Comparison of ENCODE assay signal across 19 cellular contexts in genomic region chr5:104977530-104977929, GRCh38.
DNase-seq lines count a peak whose midpoint lies in the region; ATAC-seq and TF ChIP-seq lines count a peak whose summit lies in the region.
"Had no signal": no experiment of that assay in that cellular context is flagged by ENCODE, and none has a peak within 500 bp of the region (broad histone marks: within the 10 kb centered on the region; RNA-seq: fewer than 3 reads in every experiment).

No MANE protein-coding gene starts in this region.

- no peaks in the 10 kb centered on the region for H3F3A ChIP-seq in GM23338 (replicated peaks; ENCODE audit: low read depth)

- H2AFZ ChIP-seq in GM23338 (peak overlapping the region; percentile 66; the same call in 1 of the 2 replicates), hepatocyte (no peak overlapping the region)

- H3K27me3 Mint-ChIP-seq in GM23338 (ENCODE audit: insufficient read depth, low read depth, poor library complexity) = no peaks in the 10 kb centered on the region
- H3K27me3 Mint-ChIP-seq in stimulated activated naive CD8-positive, alpha-beta T cell treated with anti-CD3 and anti-CD28 coated beads, Interleukin-15, amount 100 ng/mL, for 72 hours = no peaks in the 10 kb centered on the region
- H3K27me3 Mint-ChIP-seq: CD4-positive, CD25-positive, alpha-beta regulatory T cell; effector memory CD8-positive, alpha-beta T cell; memory B cell had no signal

- H3K36me3 ChIP-seq in GM23338 (ENCODE audit: insufficient read depth) = no peaks in the 10 kb centered on the region
- H3K36me3 ChIP-seq in hepatocyte (replicated peaks; ENCODE audit: insufficient read depth, low read depth) = no peaks in the 10 kb centered on the region
- H3K36me3 ChIP-seq: esophagus squamous epithelium, upper lobe of left lung had no signal

- DNase-seq in GM23338 (ENCODE audit: low spot score) = no peak
- peak; percentile 12 for DNase-seq in NCI-H1436 (lab: John Stamatoyannopoulos, UW)
- DNase-seq in NCI-H748 (lab: John Stamatoyannopoulos, UW; ENCODE audit: unreplicated experiment) = peak; percentile 81
- peak; percentile 22 for DNase-seq in hepatocyte (ENCODE audit: low spot score)
- DNase-seq in effector CD4-positive, alpha-beta T cell = no peak
- no peak for DNase-seq in HEK293T (ENCODE audit: extremely low spot score)
- DNase-seq in stimulated activated naive CD8-positive, alpha-beta T cell treated with anti-CD3 and anti-CD28 coated beads, Interleukin-15, amount 100 ng/mL, for 72 hours = no peak
- DNase-seq: activated CD4-positive, alpha-beta T cell treated with anti-CD3 and anti-CD28 coated beads, Interleukin-2, amount 50 U/mL, for 1 hour; activated naive CD4-positive, alpha-beta T cell treated with anti-CD3 and anti-CD28 coated beads, Interleukin-2, amount 50 U/mL, for 16 hours; CD4-positive, CD25-positive, alpha-beta regulatory T cell; effector memory CD8-positive, alpha-beta T cell; esophagus squamous epithelium; GOT3; IMR-90; T-helper 9 cell; upper lobe of left lung had no signal

- TF ChIP-seq CTCF in GM23338 (conservative IDR thresholded peaks at IDR 0.05; ENCODE audit: low read depth in 2 of 2) (no peak), hepatocyte (IDR thresholded peaks at IDR 0.05; ENCODE audit: poor library complexity) (no peak)

- no peak overlapping the region for H3K27ac Mint-ChIP-seq in GM23338
- no peak overlapping the region for H3K27ac Mint-ChIP-seq in stimulated activated naive CD8-positive, alpha-beta T cell treated with anti-CD3 and anti-CD28 coated beads, Interleukin-15, amount 100 ng/mL, for 72 hours
- H3K27ac Mint-ChIP-seq: activated T-helper 1 cell treated with anti-CD3 and anti-CD28 coated beads, Interleukin-12 subunit alpha, Interleukin-12 subunit beta, Interleukin-2, Interleukin-4 antibody, amounts not matched to agents 30 ng/mL and 10 ng/mL and 1 ng/mL, durations not matched to agents 14 hours and 24 hours and 36 hours; CD4-positive, CD25-positive, alpha-beta regulatory T cell; effector memory CD8-positive, alpha-beta T cell; memory B cell had no signal

- CTCF ChIA-PET in HEK293T (lab: Yijun Ruan, JAX) = no interaction called here

- 37% methylated on average over 2 of the region's 2 CpGs for WGBS in hepatocyte (ENCODE audit: low lambda C conversion rate, missing lambda C conversion rate)

- ATAC-seq in GM23338 = no peak
- ATAC-seq in GM21786 (IDR thresholded peaks at IDR 0.05; ENCODE audit: unreplicated experiment) = no peak
- ATAC-seq in stimulated activated naive CD8-positive, alpha-beta T cell treated with anti-CD3 and anti-CD28 coated beads, Interleukin-15, amount 100 ng/mL, for 72 hours = no peak
- ATAC-seq: effector memory CD8-positive, alpha-beta T cell had no signal

- peaks cover 8% of the 10 kb centered on the region; the same call in 1 of the 3 replicates for H3K4me1 Mint-ChIP-seq in GM23338
- H3K4me1 Mint-ChIP-seq in stimulated activated naive CD8-positive, alpha-beta T cell treated with anti-CD3 and anti-CD28 coated beads, Interleukin-15, amount 100 ng/mL, for 72 hours = no peaks in the 10 kb centered on the region
- H3K4me1 Mint-ChIP-seq: CD4-positive, CD25-positive, alpha-beta regulatory T cell; memory B cell had no signal

- H4K20me1 ChIP-seq in GM23338 (replicated peaks; ENCODE audit: insufficient read depth) (no peaks in the 10 kb centered on the region), hepatocyte (ENCODE audit: insufficient read depth, poor library complexity, severe bottlenecking) (no peaks in the 10 kb centered on the region)

- POLR2A ChIA-PET in HEK293T (lab: Yijun Ruan, JAX) = no interaction called here

- no peak overlapping the region for H3K4me3 Mint-ChIP-seq in GM23338
- no peak overlapping the region for H3K4me3 Mint-ChIP-seq in stimulated activated naive CD8-positive, alpha-beta T cell treated with anti-CD3 and anti-CD28 coated beads, Interleukin-15, amount 100 ng/mL, for 72 hours
- H3K4me3 Mint-ChIP-seq: activated T-helper 1 cell treated with anti-CD3 and anti-CD28 coated beads, Interleukin-12 subunit alpha, Interleukin-12 subunit beta, Interleukin-2, Interleukin-4 antibody, amounts not matched to agents 30 ng/mL and 10 ng/mL and 1 ng/mL, durations not matched to agents 14 hours and 24 hours and 36 hours; CD4-positive, CD25-positive, alpha-beta regulatory T cell; effector memory CD8-positive, alpha-beta T cell; memory B cell had no signal

- H3K4me2 ChIP-seq in GM23338 (no peak overlapping the region), hepatocyte (no peak overlapping the region)

- H3K4me3 ChIP-seq in GM23338 (no peak overlapping the region), hepatocyte (no peak overlapping the region)
- H3K4me3 ChIP-seq: esophagus squamous epithelium, upper lobe of left lung had no signal

- no peaks in the 10 kb centered on the region; the same call in none of the 2 replicates for H3K4me1 ChIP-seq in GM23338 (ENCODE audit: insufficient read depth)
- no peaks in the 10 kb centered on the region for H3K4me1 ChIP-seq in hepatocyte (ENCODE audit: insufficient read depth)
- H3K4me1 ChIP-seq: esophagus squamous epithelium, upper lobe of left lung had no signal

- H3K79me2 ChIP-seq in GM23338 (replicated peaks; ENCODE audit: insufficient read depth) (no peaks in the 10 kb centered on the region), hepatocyte (no peaks in the 10 kb centered on the region)

- no peaks in the 10 kb centered on the region for H3K36me3 Mint-ChIP-seq in GM23338 (ENCODE audit: low read depth)
- H3K36me3 Mint-ChIP-seq: CD4-positive, CD25-positive, alpha-beta regulatory T cell; memory B cell had no signal

- H3K27ac ChIP-seq in GM23338 (ENCODE audit: low read depth) = no peak overlapping the region
- H3K27ac ChIP-seq in hepatocyte = no peak overlapping the region
- H3K27ac ChIP-seq: esophagus squamous epithelium, upper lobe of left lung had no signal

- H3K27me3 ChIP-seq in GM23338 (ENCODE audit: insufficient read depth) (no peaks in the 10 kb centered on the region), hepatocyte (no peaks in the 10 kb centered on the region)
- H3K27me3 ChIP-seq: esophagus squamous epithelium, upper lobe of left lung had no signal

- no peaks in the 10 kb centered on the region for H3K9me3 ChIP-seq in hepatocyte (ENCODE audit: low read depth)
- H3K9me3 ChIP-seq: esophagus squamous epithelium, upper lobe of left lung had no signal

- H3K9me2 ChIP-seq in GM23338 (ENCODE audit: insufficient read depth) (no peaks in the 10 kb centered on the region), hepatocyte (replicated peaks; ENCODE audit: insufficient read depth) (no peaks in the 10 kb centered on the region)

- H3K9me3 Mint-ChIP-seq in GM23338 = peaks cover 3% of the 10 kb centered on the region; the same call in 2 of the 3 replicates
- H3K9me3 Mint-ChIP-seq in stimulated activated naive CD8-positive, alpha-beta T cell treated with anti-CD3 and anti-CD28 coated beads, Interleukin-15, amount 100 ng/mL, for 72 hours = peaks cover 11 to 25% of the 10 kb centered on the region in 2 donors

TF ChIP-seq in GM23338, 12 proteins besides CTCF, POLR2A, EP300 and RAD21 (continues in another document):
- TF ChIP-seq POLR2AphosphoS5 (IDR thresholded peaks at IDR 0.05; ENCODE audit: low read depth) (no peak), CREB1 (CRISPR knock-in tag; IDR thresholded peaks at IDR 0.05; ENCODE audit: low read depth) (no peak), JUNB (IDR thresholded peaks at IDR 0.05; ENCODE audit: unreplicated experiment) (no peak), EZH2phosphoT487 (IDR thresholded peaks at IDR 0.05; ENCODE audit: unreplicated experiment) (no peak)

TF ChIP-seq in HEK293T, 16 proteins besides CTCF, POLR2A, EP300 and RAD21:
- TF ChIP-seq FOXM1 (IDR thresholded peaks at IDR 0.05; ENCODE audit: borderline replicate concordance) (no peak), ELF4 (IDR thresholded peaks at IDR 0.05) (no peak), CTBP1 (IDR thresholded peaks at IDR 0.05; ENCODE audit: borderline replicate concordance) (no peak), BHLHE40 (IDR thresholded peaks at IDR 0.05; ENCODE audit: borderline replicate concordance) (no peak)
TF ChIP-seq in HEK293T: peak in this region for 0.

Comparison
In these comparisons a context has a peak if more than half of its experiments do, and no peak if none do; other contexts are left out.
1. DNase-seq: peak in NCI-H1436 (single experiment), NCI-H748 (single experiment) and hepatocyte (single experiment); none in GM23338 (single experiment), effector CD4-positive, alpha-beta T cell (single experiment), HEK293T (single experiment) and stimulated activated naive CD8-positive, alpha-beta T cell treated with anti-CD3 and anti-CD28 coated beads, Interleukin-15, amount 100 ng/mL, for 72 hours (0 of 2).